Comparison of ENCODE assay signal across 7 cellular contexts in genomic region chr22:45938913-45939312, GRCh38. TPM values are rescaled to one million over a fixed set of nuclear protein-coding genes. Genes with fewer than 3 reads are reported as not detected.
"Had no signal": no experiment of that assay in that cellular context is flagged by ENCODE, and none has a peak within 500 bp of the region (broad histone marks: within the 10 kb centered on the region; RNA-seq: fewer than 3 reads in every experiment).

No MANE protein-coding gene starts in this region.

- DNase-seq: IMR-90, KBM-7, KG1 had no signal

- H3K27ac ChIP-seq: HL-60 had no signal

- H3K4me3 ChIP-seq: K562 had no signal

- ATAC-seq: HepG2, K562 had no signal

RNA-seq across cellular contexts. Expression of gene WNT7B, which starts 38.0 kb away (rescaled TPM):
- total RNA-seq: K562 had no signal
- polyA plus RNA-seq: HepG2, IgD-negative memory B cell, K562 had no signal
